Comparison of ENCODE assay signal across 12 cellular contexts in genomic region chr1:203559523-203559922, GRCh38.
DNase-seq lines count a peak whose midpoint lies in the region; ATAC-seq, FAIRE-seq and TF ChIP-seq lines count a peak whose summit lies in the region.
"Had no signal": no experiment of that assay in that cellular context is flagged by ENCODE, and none has a peak within 500 bp of the region (broad histone marks: within the 10 kb centered on the region; RNA-seq: fewer than 3 reads in every experiment).

No MANE protein-coding gene starts in this region.

- TF ChIP-seq CTCF in HFFc6 (IDR thresholded peaks at IDR 0.05) (no peak), foreskin keratinocyte (conservative IDR thresholded peaks at IDR 0.05) (no peak)

- 0 out of 2 replicates have a peak, but pooled peaks cover 5% of the 10 kb centered on the region for H3K36me3 Mint-ChIP-seq in HFFc6 (ENCODE audit: low read depth)
- H3K36me3 Mint-ChIP-seq in stimulated activated effector memory CD8-positive, alpha-beta T cell treated with anti-CD3 and anti-CD28 coated beads, Interleukin-12 subunit alpha, Interleukin-12 subunit beta, amount 100 ng/mL, for 72 hours: no peaks in the 10 kb centered on the region
- H3K36me3 Mint-ChIP-seq in naive thymus-derived CD4-positive, alpha-beta T cell: no peaks in the 10 kb centered on the region

- intact Hi-C loops in naive thymus-derived CD4-positive, alpha-beta T cell (cut with micrococcal nuclease): no loop called here

- peak overlapping the region; percentile 99 for H3K27ac Mint-ChIP-seq in HFFc6
- no peak overlapping the region for H3K27ac Mint-ChIP-seq in stimulated activated effector memory CD8-positive, alpha-beta T cell treated with anti-CD3 and anti-CD28 coated beads, Interleukin-12 subunit alpha, Interleukin-12 subunit beta, amount 100 ng/mL, for 72 hours
- H3K27ac Mint-ChIP-seq in naive thymus-derived CD4-positive, alpha-beta T cell: no peak overlapping the region

- POLR2A ChIA-PET in naive thymus-derived CD4-positive, alpha-beta T cell (lab: Charles Lee): no interaction called here

- no peaks in the 10 kb centered on the region for H3K9me3 ChIP-seq in naive thymus-derived CD4-positive, alpha-beta T cell (ENCODE audit: control insufficient read depth in 2 of 3, low read length in 3 of 3)

- peak overlapping the region; percentile 4 for H3K27ac ChIP-seq in foreskin keratinocyte
- no peak overlapping the region for H3K27ac ChIP-seq in naive thymus-derived CD4-positive, alpha-beta T cell (ENCODE audit: low read depth, low read length)

- peak overlapping the region; percentile 50 for H3K4me3 Mint-ChIP-seq in HFFc6
- H3K4me3 Mint-ChIP-seq in stimulated activated effector memory CD8-positive, alpha-beta T cell treated with anti-CD3 and anti-CD28 coated beads, Interleukin-12 subunit alpha, Interleukin-12 subunit beta, amount 100 ng/mL, for 72 hours: no peak overlapping the region
- no peak overlapping the region for H3K4me3 Mint-ChIP-seq in naive thymus-derived CD4-positive, alpha-beta T cell

- no peak overlapping the region for H3K4me3 ChIP-seq in naive thymus-derived CD4-positive, alpha-beta T cell (ENCODE audit: low read length)

- ATAC-seq in foreskin keratinocyte: no peak
- ATAC-seq in stimulated activated effector memory CD8-positive, alpha-beta T cell treated with anti-CD3 and anti-CD28 coated beads, Interleukin-12 subunit alpha, Interleukin-12 subunit beta, amount 100 ng/mL, for 72 hours: peak; percentile 51
- no peak for ATAC-seq in naive thymus-derived CD4-positive, alpha-beta T cell

- H3K9me3 Mint-ChIP-seq in HFFc6: no peaks in the 10 kb centered on the region
- peaks cover 2% of the 10 kb centered on the region for H3K9me3 Mint-ChIP-seq in stimulated activated effector memory CD8-positive, alpha-beta T cell treated with anti-CD3 and anti-CD28 coated beads, Interleukin-12 subunit alpha, Interleukin-12 subunit beta, amount 100 ng/mL, for 72 hours
- peaks cover 0 to 2% (median 0%) of the 10 kb centered on the region in 11 donors for H3K9me3 Mint-ChIP-seq in naive thymus-derived CD4-positive, alpha-beta T cell

- no peaks in the 10 kb centered on the region for H3K36me3 ChIP-seq in naive thymus-derived CD4-positive, alpha-beta T cell (ENCODE audit: control insufficient read depth in 2 of 3, insufficient read depth in 3 of 3, low read length in 3 of 3)

- CTCF ChIA-PET in naive thymus-derived CD4-positive, alpha-beta T cell (lab: Charles Lee): interaction anchor here (0.6 kb wide), 1 partner anchor 192 kb away, joined by 6 read pairs; no protein-coding TSS in a partner anchor

- DNase-seq in HFFc6 (peak; percentile 91), amniotic stem cell (lab: John Stamatoyannopoulos, UW) (peak; percentile 63), foreskin keratinocyte (peak in 1 of 2 donors; percentile 32), D341Med (ENCODE audit: low spot score) (no peak), H54 (ENCODE audit: insufficient read length, low spot score) (no peak), DMS79 treated with DMSO at 0.1 percent for 48 hours (lab: John Stamatoyannopoulos, UW) (no peak)
- DNase-seq in stimulated activated effector memory CD8-positive, alpha-beta T cell treated with anti-CD3 and anti-CD28 coated beads, Interleukin-12 subunit alpha, Interleukin-12 subunit beta, amount 100 ng/mL, for 72 hours (ENCODE audit: low spot score in 2 of 2): no peak
- DNase-seq in naive thymus-derived CD4-positive, alpha-beta T cell: no peak
- DNase-seq: activated CD4-positive, CD25-positive, alpha-beta regulatory T cell treated with anti-CD3 and anti-CD28 coated beads, Interleukin-2, amount 50 U/mL, for 72 hours; activated effector memory CD4-positive, alpha-beta T cell treated with anti-CD3 and anti-CD28 coated beads, Interleukin-2, amount 50 U/mL, for 16 hours; islet precursor cell; NCI-H2081 had no signal

- H3K27me3 Mint-ChIP-seq in HFFc6 (ENCODE audit: insufficient read depth): peaks cover 1% of the 10 kb centered on the region; the same call in 1 of the 2 replicates
- peaks cover 0 to 39% (median 0%) of the 10 kb centered on the region in 5 donors for H3K27me3 Mint-ChIP-seq in naive thymus-derived CD4-positive, alpha-beta T cell

- no peaks in the 10 kb centered on the region for H3K27me3 ChIP-seq in foreskin keratinocyte
- H3K27me3 ChIP-seq in naive thymus-derived CD4-positive, alpha-beta T cell (ENCODE audit: control insufficient read depth in 2 of 2, insufficient read depth in 2 of 2, low read length in 2 of 2): no peaks in the 10 kb centered on the region

- H3K4me1 ChIP-seq in foreskin keratinocyte: peaks cover 24% of the 10 kb centered on the region
- no peaks in the 10 kb centered on the region for H3K4me1 ChIP-seq in naive thymus-derived CD4-positive, alpha-beta T cell (ENCODE audit: control insufficient read depth in 2 of 2, insufficient read depth in 2 of 2, low read length in 2 of 2)

- FAIRE-seq in H54 (lab: Jason Lieb, UNC): no peak

- peaks cover 84% of the 10 kb centered on the region for H3K4me1 Mint-ChIP-seq in HFFc6 (ENCODE audit: low read depth)
- peaks cover 15% of the 10 kb centered on the region for H3K4me1 Mint-ChIP-seq in stimulated activated effector memory CD8-positive, alpha-beta T cell treated with anti-CD3 and anti-CD28 coated beads, Interleukin-12 subunit alpha, Interleukin-12 subunit beta, amount 100 ng/mL, for 72 hours
- H3K4me1 Mint-ChIP-seq in naive thymus-derived CD4-positive, alpha-beta T cell: peaks cover 0 to 3% (median 0%) of the 10 kb centered on the region in 7 donors

- TF ChIP-seq POLR2A in H54 (IDR thresholded peaks at IDR 0.05; ENCODE audit: low read depth, low read length): no peak

Comparison
In these comparisons a context has a peak if more than half of its experiments do, and no peak if none do; other contexts are left out.
1. DNase-seq: peak in HFFc6 (single experiment) and amniotic stem cell (single experiment); none in stimulated activated effector memory CD8-positive, alpha-beta T cell treated with anti-CD3 and anti-CD28 coated beads, Interleukin-12 subunit alpha, Interleukin-12 subunit beta, amount 100 ng/mL, for 72 hours (0 of 2), D341Med (single experiment), H54 (single experiment), naive thymus-derived CD4-positive, alpha-beta T cell (0 of 9) and DMS79 treated with DMSO at 0.1 percent for 48 hours (single experiment).